25 cellular contexts compared by ENCODE assay signal in genomic region chr22:48974443-48975251, GRCh38.
"Had no signal": no experiment of that assay in that cellular context is flagged by ENCODE, and none has a peak within 500 bp of the region (broad histone marks: within the 10 kb centered on the region; RNA-seq: fewer than 3 reads in every experiment).

No MANE protein-coding gene starts in this region.

- H3K4me1 ChIP-seq: colonic mucosa, left lung, parathyroid adenoma, sigmoid colon, spleen, thyroid gland had no signal

- H3K9ac ChIP-seq: parathyroid adenoma had no signal

- H3K27ac Mint-ChIP-seq: activated CD8-positive, alpha-beta T cell treated with anti-CD3 and anti-CD28 coated beads, Interleukin-2, amount 10 ng/mL, durations not matched to agents 7 days and 5 days; activated naive CD4-positive, alpha-beta T cell treated with anti-CD3 and anti-CD28 coated beads, Interleukin-2, amount 10 ng/mL, durations not matched to agents 7 days and 5 days; activated naive CD8-positive, alpha-beta T cell treated with anti-CD3 and anti-CD28 coated beads, Interleukin-2, amount 50 U/mL, for 24 hours had no signal

- ATAC-seq: activated CD8-positive, alpha-beta T cell treated with anti-CD3 and anti-CD28 coated beads, Interleukin-2, amount 10 ng/mL, durations not matched to agents 7 days and 5 days; activated naive CD8-positive, alpha-beta T cell treated with anti-CD3 and anti-CD28 coated beads, Interleukin-2, amount 50 U/mL, for 24 hours; left lung had no signal

- H3K4me3 ChIP-seq: colonic mucosa, left lung, sigmoid colon, spleen, thyroid gland had no signal

- H3K79me2 ChIP-seq: parathyroid adenoma had no signal

- H2AFZ ChIP-seq: parathyroid adenoma had no signal

- H3K36me3 ChIP-seq: brain microvascular endothelial cell, colonic mucosa, left lung, sigmoid colon, spleen, thyroid gland had no signal

- H3K9me3 Mint-ChIP-seq: activated naive CD4-positive, alpha-beta T cell treated with anti-CD3 and anti-CD28 coated beads, Interleukin-2, amount 10 ng/mL, durations not matched to agents 7 days and 5 days; activated naive CD8-positive, alpha-beta T cell treated with anti-CD3 and anti-CD28 coated beads, Interleukin-2, amount 50 U/mL, for 24 hours; central memory CD8-positive, alpha-beta T cell had no signal

- H3K4me1 Mint-ChIP-seq: activated naive CD4-positive, alpha-beta T cell treated with anti-CD3 and anti-CD28 coated beads, Interleukin-2, amount 10 ng/mL, durations not matched to agents 7 days and 5 days; activated naive CD8-positive, alpha-beta T cell treated with anti-CD3 and anti-CD28 coated beads, Interleukin-2, amount 50 U/mL, for 24 hours; central memory CD8-positive, alpha-beta T cell had no signal

- H3K27ac ChIP-seq: brain microvascular endothelial cell, colonic mucosa, left lung, parathyroid adenoma, sigmoid colon, spleen, thyroid gland had no signal

- H3K36me3 Mint-ChIP-seq: activated naive CD4-positive, alpha-beta T cell treated with anti-CD3 and anti-CD28 coated beads, Interleukin-2, amount 10 ng/mL, durations not matched to agents 7 days and 5 days had no signal

- DNase-seq: activated CD4-positive, alpha-beta T cell treated with anti-CD3 and anti-CD28 coated beads for 48 hours; activated CD4-positive, CD25-positive, alpha-beta regulatory T cell; activated CD8-positive, alpha-beta memory T cell treated with anti-CD3 and anti-CD28 coated beads, Interleukin-2, amount 50 U/mL, for 48 hours; activated CD8-positive, alpha-beta T cell treated with anti-CD3 and anti-CD28 coated beads, Interleukin-2, amount 10 ng/mL, durations not matched to agents 7 days and 5 days; activated effector memory CD4-positive, alpha-beta T cell treated with Interleukin-2 at 50 U/mL for 16 hours; activated naive CD4-positive, alpha-beta T cell treated with anti-CD3 and anti-CD28 coated beads, Interleukin-2, amount 10 ng/mL, durations not matched to agents 7 days and 5 days; activated naive CD8-positive, alpha-beta T cell treated with anti-CD3 and anti-CD28 coated beads, Interleukin-2, amount 50 U/mL, for 24 hours; activated T-cell treated with anti-CD3 and anti-CD28 coated beads, Interleukin-2, amount 50 U/mL, for 48 hours; anterior cingulate cortex; brain microvascular endothelial cell; colonic mucosa; erythroblast; hypothalamus; kidney; mammary epithelial cell; sigmoid colon; spleen; stimulated activated CD4-positive, alpha-beta T cell treated with anti-CD3 and anti-CD28 coated beads, Interleukin-4, amount 100 ng/mL, for 4 hours; stimulated activated naive CD4-positive, alpha-beta T cell; T-helper 1 cell; T-helper 9 cell; thyroid gland had no signal

- H3K27me3 ChIP-seq: brain microvascular endothelial cell, colonic mucosa, thyroid gland had no signal

- H3K9me3 ChIP-seq: colonic mucosa, sigmoid colon, thyroid gland had no signal

- H3K4me3 Mint-ChIP-seq: activated CD8-positive, alpha-beta T cell treated with anti-CD3 and anti-CD28 coated beads, Interleukin-2, amount 10 ng/mL, durations not matched to agents 7 days and 5 days; activated naive CD4-positive, alpha-beta T cell treated with anti-CD3 and anti-CD28 coated beads, Interleukin-2, amount 10 ng/mL, durations not matched to agents 7 days and 5 days; activated naive CD8-positive, alpha-beta T cell treated with anti-CD3 and anti-CD28 coated beads, Interleukin-2, amount 50 U/mL, for 24 hours; central memory CD8-positive, alpha-beta T cell had no signal
